16 cellular contexts compared by ENCODE assay signal in genomic region chr13:33859691-33860303, GRCh38. TPM values are rescaled to one million over a fixed set of nuclear protein-coding genes. Genes with fewer than 3 reads are reported as not detected.
DNase-seq lines count a peak whose midpoint lies in the region; ATAC-seq, FAIRE-seq and TF ChIP-seq lines count a peak whose summit lies in the region.
"Had no signal": no experiment of that assay in that cellular context is flagged by ENCODE, and none has a peak within 500 bp of the region (broad histone marks: within the 10 kb centered on the region; RNA-seq: fewer than 3 reads in every experiment).

No MANE protein-coding gene starts in this region.

- no peak for TF ChIP-seq CTCF in RWPE1 (conservative IDR thresholded peaks at IDR 0.05; ENCODE audit: low read depth)

- FAIRE-seq in HTR-8/SVneo (lab: Jason Lieb, UNC): no peak
- FAIRE-seq: RCC 7860 had no signal

- H3K27ac ChIP-seq in RWPE1: peak overlapping the region; percentile 26; the same call in 1 of the 2 replicates

- no peak for TF ChIP-seq POLR2A in erythroblast (IDR thresholded peaks at IDR 0.05; ENCODE audit: low read length)

- DNase-seq in A172 (ENCODE audit: low spot score) (peak; percentile 3), HPDE6-E6E7 (ENCODE audit: extremely low spot score) (peak; percentile 1), RWPE1 (ENCODE audit: low spot score) (peak; percentile 45), erythroblast (lab: John Stamatoyannopoulos, UW) (peak; percentile 28 to 64), NCI-H446 treated with DMSO at 0.1 percent for 48 hours (lab: John Stamatoyannopoulos, UW) (no peak), NCI-H2081 (lab: John Stamatoyannopoulos, UW) (no peak), HTR-8/SVneo (ENCODE audit: insufficient read length, low spot score) (no peak)
- DNase-seq: COR-L47, H7, Kasumi-1, NCI-H1436, NCI-H2029 treated with DMSO at 0.1 percent for 48 hours, NCI-H510A treated with DMSO at 0.1 percent for 48 hours, SIG-M5 had no signal

- POLR2A ChIA-PET in RWPE1 (lab: Yijun Ruan, JAX; ENCODE audit: low non-redundant PET): no interaction called here

- CTCF ChIA-PET in RWPE1 (lab: Yijun Ruan, JAX): no interaction called here

- no peak for ATAC-seq in GM18517 (IDR thresholded peaks at IDR 0.05; ENCODE audit: unreplicated experiment)

RNA-seq across cellular contexts. Expression of gene RFC3, which starts 41.8 kb away (rescaled TPM):
- 58.9 and 69.3 TPM in 2 replicates for total RNA-seq in A172 (2014; rRNA removed; shearing (Covaris generic))

Comparison
In these comparisons a context has a peak if more than half of its experiments do, and no peak if none do; other contexts are left out.
1. DNase-seq: peak in A172 (single experiment), HPDE6-E6E7 (single experiment), RWPE1 (single experiment) and erythroblast (2 of 2); none in NCI-H446 treated with DMSO at 0.1 percent for 48 hours (single experiment), NCI-H2081 (0 of 2) and HTR-8/SVneo (single experiment).